ENCODE assay signal across 18 cellular contexts in genomic region chr14:103910984-103911383, GRCh38. TPM values are rescaled to one million over a fixed set of nuclear protein-coding genes. Genes with fewer than 3 reads are reported as not detected.
DNase-seq lines count a peak whose midpoint lies in the region; FAIRE-seq and TF ChIP-seq lines count a peak whose summit lies in the region.
"Had no signal": no experiment of that assay in that cellular context is flagged by ENCODE, and none has a peak within 500 bp of the region (broad histone marks: within the 10 kb centered on the region; RNA-seq: fewer than 3 reads in every experiment).

No MANE protein-coding gene starts in this region.

- H3K27ac ChIP-seq in 22Rv1: peak overlapping the region; percentile 45; the same call in 1 of the 2 replicates
- no peak overlapping the region for H3K27ac ChIP-seq in BLaER1
- H3K27ac ChIP-seq in SK-N-MC: peak overlapping the region; percentile 90
- H3K27ac ChIP-seq in esophagus muscularis mucosa (replicated peaks in 1 of 4): peak overlapping the region; percentile 17 to 57 (median 41)
- H3K27ac ChIP-seq: GM23248 had no signal

- H3K27me3 ChIP-seq in BLaER1 (no peaks in the 10 kb centered on the region), esophagus muscularis mucosa (no peaks in the 10 kb centered on the region)
- H3K27me3 ChIP-seq: BE2C had no signal

- peaks cover 54% of the 10 kb centered on the region for H3K36me3 ChIP-seq in BLaER1
- H3K36me3 ChIP-seq in SK-N-MC (ENCODE audit: insufficient read depth, low read length): peaks cover 38% of the 10 kb centered on the region
- H3K36me3 ChIP-seq in esophagus muscularis mucosa: peaks cover 37 to 52% (median 47%) of the 10 kb centered on the region in 4 donors

- intact Hi-C loops in esophagus muscularis mucosa (cut with DNase I): loop anchor here (2.0 to 10.0 kb wide), 2 partner anchors 104 to 336 kb away; no protein-coding TSS in a partner anchor

- no peak for TF ChIP-seq CTCF in 22Rv1 (IDR thresholded peaks at IDR 0.05)
- TF ChIP-seq CTCF in esophagus muscularis mucosa (IDR thresholded peaks at IDR 0.05): no peak

- DNase-seq in SK-N-MC (ENCODE audit: low read depth, low spot score) (no peak), esophagus muscularis mucosa (ENCODE audit: extremely low spot score) (no peak), urothelium cell line (ENCODE audit: low spot score) (no peak)
- DNase-seq in activated effector memory CD4-positive, alpha-beta T cell treated with anti-CD3 and anti-CD28 coated beads, Interleukin-2, amount 50 U/mL, for 16 hours: no peak
- DNase-seq in effector CD4-positive, alpha-beta T cell: no peak
- DNase-seq: KBM-7 had no signal

- H4K20me1 ChIP-seq in BLaER1: peaks cover 46% of the 10 kb centered on the region

- no peak overlapping the region for H3K4me3 ChIP-seq in BLaER1
- H3K4me3 ChIP-seq in SK-N-MC: no peak overlapping the region
- no peak overlapping the region for H3K4me3 ChIP-seq in esophagus muscularis mucosa
- H3K4me3 ChIP-seq: GM23248 had no signal

- H3K4me2 ChIP-seq in BLaER1: no peak overlapping the region

- 61% methylated on average over 5 of the region's 6 CpGs for WGBS in esophagus muscularis mucosa

- H3K4me1 ChIP-seq in BLaER1 (peaks cover 25% of the 10 kb centered on the region), esophagus muscularis mucosa (peaks cover 12 to 22% (median 14%) of the 10 kb centered on the region in 4 donors)

- no peak for TF ChIP-seq EP300 in esophagus muscularis mucosa (IDR thresholded peaks at IDR 0.05)

- H3K9me3 ChIP-seq in BLaER1: no peaks in the 10 kb centered on the region
- H3K9me3 ChIP-seq in SK-N-MC (ENCODE audit: low read depth, low read length): no peaks in the 10 kb centered on the region
- H3K9me3 ChIP-seq in esophagus muscularis mucosa: no peaks in the 10 kb centered on the region
- H3K9me3 ChIP-seq: BE2C had no signal

- no peak for FAIRE-seq in urothelium cell line (lab: Jason Lieb, UNC)
- FAIRE-seq: D721Med had no signal

- 0 out of 2 replicates have a peak overlapping the region, but pooled peaks have one; percentile 15 for H3K9ac ChIP-seq in BLaER1
- no peak overlapping the region for H3K9ac ChIP-seq in SK-N-MC (ENCODE audit: insufficient read length)
- H3K9ac ChIP-seq: GM23248 had no signal

- no peak for TF ChIP-seq POLR2A in esophagus muscularis mucosa (IDR thresholded peaks at IDR 0.05; ENCODE audit: low read depth)

RNA-seq across cellular contexts. Expression of gene TDRD9, which starts 17.3 kb away (rescaled TPM):
- total RNA-seq in esophagus muscularis mucosa: 1 to 10 TPM; 2.0 to 3.2 (median 2.6) TPM
- total RNA-seq: GM23248, H9, HT-29, RPMI7951 had no signal

RNA-seq across cellular contexts. Expression of gene RD3L, which starts 31.3 kb away (rescaled TPM):
- total RNA-seq in esophagus muscularis mucosa: not detected
- total RNA-seq: CD4-positive, CD25-positive, alpha-beta regulatory T cell; GM23248; H9; HT-29; LHCN-M2; MCF 10A; PC-3; RPMI7951 had no signal
